Comparison of ENCODE assay signal across 21 cellular contexts in the genomic region with DNA sequence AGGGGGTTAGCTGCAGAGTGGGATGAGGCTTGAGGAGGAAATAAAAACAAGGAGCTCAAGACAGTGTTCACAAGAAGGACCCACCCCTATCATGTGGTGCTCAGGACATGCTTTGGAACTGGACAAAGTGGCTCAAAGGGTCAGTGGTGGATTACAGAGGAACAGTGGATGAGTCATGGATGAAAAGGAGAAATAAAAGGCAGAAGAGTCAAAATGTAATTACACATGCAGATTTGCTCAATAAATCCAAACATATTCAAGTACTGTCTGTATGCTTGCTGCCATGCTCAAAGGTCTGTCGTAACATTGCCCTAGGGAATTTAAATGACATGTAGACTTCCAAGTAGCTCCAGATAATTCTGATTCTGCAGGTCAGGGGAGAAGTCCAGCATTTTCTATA.
DNase-seq lines count a peak whose midpoint lies in the region; ATAC-seq, FAIRE-seq and TF ChIP-seq lines count a peak whose summit lies in the region.
"Had no signal": no experiment of that assay in that cellular context is flagged by ENCODE, and none has a peak within 500 bp of the region (broad histone marks: within the 10 kb centered on the region; RNA-seq: fewer than 3 reads in every experiment).

No MANE protein-coding gene starts in this region.

- H3K4ac ChIP-seq in IMR-90 (ENCODE audit: low read depth, low read length) (no peak overlapping the region), H1 (replicated peaks; ENCODE audit: insufficient read length, low read depth, low read length) (no peak overlapping the region), mesenchymal stem cell (ENCODE audit: low read depth in 1 of 2, low read length in 2 of 2) (no peak overlapping the region)

- in situ Hi-C loops in IMR-90 (cut with MboI; ENCODE audit: low sequenced_read_pairs): no loop called here

- no TSS peak for BruUV-seq in IMR-90 (replicated peaks; lab: Mats Ljungman, UMichigan)

- H3K79me1 ChIP-seq in IMR-90 (ENCODE audit: low read depth in 1 of 2, low read length in 2 of 2): no peaks in the 10 kb centered on the region
- H3K79me1 ChIP-seq in H1 (ENCODE audit: low read depth, low read length): no peaks in the 10 kb centered on the region
- no peaks in the 10 kb centered on the region for H3K79me1 ChIP-seq in mesenchymal stem cell (replicated peaks; ENCODE audit: low read length, poor library complexity, severe bottlenecking)

- H3K23me2 ChIP-seq in H1 (ENCODE audit: low read depth, low read length): no peaks in the 10 kb centered on the region

- H3K27ac Mint-ChIP-seq in CD14-positive monocyte: peak overlapping the region; percentile 65 to 93 (median 88)
- H3K27ac Mint-ChIP-seq: CD8-positive, alpha-beta T cell; effector memory CD8-positive, alpha-beta T cell; mesothelial cell of epicardium had no signal

- no peak overlapping the region for H4K8ac ChIP-seq in IMR-90 (ENCODE audit: low read depth in 2 of 2, low read length in 2 of 2)
- no peak overlapping the region for H4K8ac ChIP-seq in H1 (ENCODE audit: extremely low read depth, insufficient read depth, low read length)
- H4K8ac ChIP-seq in mesenchymal stem cell (ENCODE audit: low read length): no peak overlapping the region

- CTCF ChIA-PET in IMR-90 (lab: Yijun Ruan, JAX) (no interaction called here), H1 (lab: Charles Lee; ENCODE audit: partially characterized antibody) (interaction anchor here (1.0 to 1.6 kb wide), 3 partner anchors 16 to 84 kb away, joined by 3 to 7 read pairs (median 4); no protein-coding TSS in a partner anchor)

- H2BK20ac ChIP-seq in IMR-90 (ENCODE audit: low read depth, low read length): no peak overlapping the region
- peak overlapping the region; percentile 43 for H2BK20ac ChIP-seq in H1 (ENCODE audit: low read length)

- H3K27ac ChIP-seq in IMR-90 (ENCODE audit: insufficient read depth, low read length) (no peak overlapping the region), H1 (ENCODE audit: low read depth, low read length) (no peak overlapping the region), mesenchymal stem cell (ENCODE audit: low read length, poor library complexity, severe bottlenecking) (no peak overlapping the region)
- H3K27ac ChIP-seq: HL-60 had no signal

- TF ChIP-seq RAD21 in IMR-90 (IDR thresholded peaks at IDR 0.05; ENCODE audit: low read length) (no peak), H1 (IDR thresholded peaks at IDR 0.05 in 1 of 2, conservative IDR thresholded peaks at IDR 0.05 in 1 of 2; ENCODE audit: low read depth in 2 of 2, low read length in 2 of 2) (no peak)

- POLR2A ChIA-PET in IMR-90 (lab: Charles Lee; ENCODE audit: unreplicated experiment): no interaction called here
- POLR2A ChIA-PET in H1 (lab: Charles Lee; ENCODE audit: partially characterized antibody): interaction anchor here (0.6 kb wide), 1 partner anchor 435 kb away, joined by 3 read pairs; no protein-coding TSS in a partner anchor

- no peak overlapping the region for H2AFZ ChIP-seq in IMR-90 (replicated peaks; ENCODE audit: low read length, poor library complexity)
- H2AFZ ChIP-seq in H1 (ENCODE audit: low read length): no peak overlapping the region
- no peak overlapping the region for H2AFZ ChIP-seq in mesenchymal stem cell (ENCODE audit: low read depth, low read length)

- TF ChIP-seq CTCF in CD14-positive monocyte (IDR thresholded peaks at IDR 0.05): no peak
- no peak for TF ChIP-seq CTCF in IMR-90 (conservative IDR thresholded peaks at IDR 0.05; ENCODE audit: low read depth, low read length)
- no peak for TF ChIP-seq CTCF in H1 (IDR thresholded peaks at IDR 0.05; ENCODE audit: control extremely low read depth in 1 of 3, insufficient read depth in 1 of 3, low read depth in 1 of 3, low read length in 3 of 3)

- H3K4me3 ChIP-seq in IMR-90 (ENCODE audit: insufficient read depth, low read depth, low read length) (no peak overlapping the region), H1 (ENCODE audit: extremely low read depth in 1 of 4, insufficient read depth in 2 of 4, low read depth in 3 of 4, low read length in 4 of 4) (no peak overlapping the region), mesenchymal stem cell (ENCODE audit: insufficient read depth in 1 of 2, low read depth in 1 of 2, low read length in 2 of 2) (no peak overlapping the region)

- WGBS in IMR-90 (ENCODE audit: extremely low coverage in 2 of 2, insufficient read length in 1 of 2), 2 experiments: no CpG with 5 or more reads among the region's 1 CpG
- 89% methylated on average over 1 of the region's 1 CpG; no CpG with 5 or more reads in 1 of the 2 experiments for WGBS in H1 (ENCODE audit: extremely low coverage in 1 of 2, insufficient coverage in 1 of 2, insufficient read length in 1 of 2, insufficient replicate concordance in 2 of 2, low coverage in 1 of 2, low lambda C conversion rate in 2 of 2, missing lambda C conversion rate in 1 of 2), 2 experiments
- WGBS in mesenchymal stem cell: 60% methylated on average over 1 of the region's 1 CpG

- TF ChIP-seq POLR2A in IMR-90 (IDR thresholded peaks at IDR 0.05; ENCODE audit: low read depth, low read length): no peak
- no peak for TF ChIP-seq POLR2A in H1 (IDR thresholded peaks at IDR 0.05; ENCODE audit: control extremely low read depth in 1 of 2, low read depth in 2 of 2, low read length in 2 of 2)

- H2BK5ac ChIP-seq in IMR-90 (ENCODE audit: low read depth, low read length, poor library complexity, severe bottlenecking) (no peak overlapping the region), H1 (ENCODE audit: low read depth, low read length) (no peak overlapping the region), mesenchymal stem cell (ENCODE audit: low read depth, low read length, poor library complexity, severe bottlenecking) (no peak overlapping the region)

- peaks cover 3 to 7% (median 3%) of the 10 kb centered on the region in 3 donors for H3K27me3 Mint-ChIP-seq in CD14-positive monocyte (ENCODE audit: low read depth in 3 of 3)

- H2AK5ac ChIP-seq in IMR-90 (ENCODE audit: low read depth, low read length) (no peak overlapping the region), H1 (ENCODE audit: low read depth, low read length) (no peak overlapping the region), mesenchymal stem cell (ENCODE audit: low read length, severe bottlenecking) (no peak overlapping the region)

- peaks cover 3% of the 10 kb centered on the region; the same call in 1 of the 2 replicates for H3K9me1 ChIP-seq in IMR-90 (ENCODE audit: insufficient read depth, low read length)

- H3K4me1 ChIP-seq in IMR-90 (ENCODE audit: control insufficient read depth, insufficient read depth, low read length): no peaks in the 10 kb centered on the region
- peaks cover 0 to 4% (median under 1%) of the 10 kb centered on the region in 4 experiments; a peak in 2 of 7 replicates for H3K4me1 ChIP-seq in H1 (replicated peaks in 1 of 4; ENCODE audit: control insufficient read depth in 3 of 4, insufficient read depth in 4 of 4, low read length in 3 of 4)
- no peaks in the 10 kb centered on the region for H3K4me1 ChIP-seq in mesenchymal stem cell (ENCODE audit: control insufficient read depth, insufficient read depth, low read depth, low read length)

- intact Hi-C loops in CD14-positive monocyte (cut with micrococcal nuclease): no loop called here
- intact Hi-C loops in IMR-90 (cut with micrococcal nuclease): no loop called here

- H2BK12ac ChIP-seq in H1 (ENCODE audit: low read depth, low read length): no peak overlapping the region
- no peak overlapping the region for H2BK12ac ChIP-seq in mesenchymal stem cell (ENCODE audit: low read length in 2 of 2)

- H4K20me1 ChIP-seq in IMR-90 (ENCODE audit: insufficient read depth, low read length) (no peaks in the 10 kb centered on the region), H1 (replicated peaks in 1 of 2; ENCODE audit: control insufficient read depth in 1 of 2, insufficient read depth in 2 of 2, low read length in 2 of 2) (no peaks in the 10 kb centered on the region)

- peak; percentile 54 for DNase-seq in CD14-positive monocyte (ENCODE audit: low spot score)
- DNase-seq in IMR-90: no peak
- DNase-seq in H1 (ENCODE audit: low read depth in 1 of 2, low spot score in 2 of 2): no peak
- peak; percentile 64 for DNase-seq in mesenchymal stem cell
- no peak for DNase-seq in SW480 (ENCODE audit: low spot score)
- no peak for DNase-seq in HT-29 (ENCODE audit: low spot score)
- DNase-seq in NAMALWA (ENCODE audit: low spot score): no peak
- DNase-seq in Ammon's horn (ENCODE audit: low spot score): no peak
- DNase-seq: activated CD4-positive, alpha-beta T cell treated with anti-CD3 and anti-CD28 coated beads, Interleukin-2, amount 50 U/mL, for 1 hour; activated naive CD4-positive, alpha-beta T cell; anterior cingulate cortex; CD8-positive, alpha-beta T cell; DMS53; effector memory CD8-positive, alpha-beta T cell; hypothalamus; NCI-H1048; NCI-H2029 treated with DMSO at 0.1 percent for 48 hours; stimulated activated CD4-positive, alpha-beta T cell treated with anti-CD3 and anti-CD28 coated beads, Interleukin-12 subunit alpha, Interleukin-12 subunit beta, amount 100 ng/mL, for 4 hours; stimulated activated CD8-positive, alpha-beta memory T cell treated with anti-CD3 and anti-CD28 coated beads, Interleukin-4, amount 100 ng/mL, for 48 hours had no signal

- peaks cover 4% of the 10 kb centered on the region; the same call in 1 of the 2 replicates for H3K27me3 ChIP-seq in IMR-90 (ENCODE audit: control insufficient read depth, insufficient read depth, low read length)
- no peaks in the 10 kb centered on the region for H3K27me3 ChIP-seq in H1 (replicated peaks in 1 of 4; ENCODE audit: control insufficient read depth in 3 of 4, extremely low read depth in 1 of 4, insufficient read depth in 3 of 4, low read length in 3 of 4)
- H3K27me3 ChIP-seq in mesenchymal stem cell (ENCODE audit: control insufficient read depth in 1 of 2, insufficient read depth in 1 of 2, low read length in 2 of 2): no peaks in the 10 kb centered on the region

- TF ChIP-seq EP300 in H1 (IDR thresholded peaks at IDR 0.05; ENCODE audit: borderline replicate concordance in 1 of 2, low read depth in 2 of 2, low read length in 2 of 2): no peak

- peak overlapping the region in 1 of 2 donors; percentile 77 for H3K4me3 Mint-ChIP-seq in CD14-positive monocyte
- H3K4me3 Mint-ChIP-seq: CD8-positive, alpha-beta T cell; effector memory CD8-positive, alpha-beta T cell; mesothelial cell of epicardium had no signal

- peaks cover 36% of the 10 kb centered on the region for H3K4me1 Mint-ChIP-seq in CD14-positive monocyte

- H2BK15ac ChIP-seq in IMR-90 (ENCODE audit: low read depth, low read length): no peak overlapping the region
- no peak overlapping the region for H2BK15ac ChIP-seq in H1 (ENCODE audit: low read length)
- H2BK15ac ChIP-seq in mesenchymal stem cell (ENCODE audit: low read depth, poor library complexity, severe bottlenecking): no peak overlapping the region

- no peak overlapping the region for H4K91ac ChIP-seq in IMR-90 (ENCODE audit: insufficient read depth, low read depth, low read length)
- no peak overlapping the region for H4K91ac ChIP-seq in H1 (replicated peaks; ENCODE audit: insufficient read length, low read length)
- no peak overlapping the region for H4K91ac ChIP-seq in mesenchymal stem cell (ENCODE audit: low read length)

- H3K56ac ChIP-seq in IMR-90 (ENCODE audit: extremely low read depth, insufficient read depth, low read length) (no peak overlapping the region), H1 (replicated peaks; ENCODE audit: insufficient read length, low read depth, low read length) (no peak overlapping the region)

- dilution Hi-C loops in IMR-90 (cut with HindIII; ENCODE audit: low sequenced_read_pairs, unreplicated experiment): no loop called here

- peak; percentile 42; the same call in 1 of the 2 replicates for ATAC-seq in IMR-90 (ENCODE audit: low read depth)
- ATAC-seq: CD8-positive, alpha-beta T cell; effector memory CD8-positive, alpha-beta T cell had no signal

- no peak overlapping the region for H3K14ac ChIP-seq in IMR-90 (replicated peaks; ENCODE audit: low read depth, low read length)
- H3K14ac ChIP-seq in H1 (ENCODE audit: insufficient read length): no peak overlapping the region
- no peak overlapping the region for H3K14ac ChIP-seq in mesenchymal stem cell (ENCODE audit: low read length in 2 of 2)

- FAIRE-seq in H1 (lab: Jason Lieb, UNC): no peak

- H3K36me3 Mint-ChIP-seq in CD14-positive monocyte: no peaks in the 10 kb centered on the region
- H3K36me3 Mint-ChIP-seq: CD8-positive, alpha-beta T cell; mesothelial cell of epicardium had no signal

- no peak overlapping the region for H2AK9ac ChIP-seq in IMR-90 (replicated peaks; ENCODE audit: low read depth, low read length, poor library complexity)

- H4K5ac ChIP-seq in IMR-90 (ENCODE audit: low read depth, low read length): no peak overlapping the region
- H4K5ac ChIP-seq in H1 (ENCODE audit: insufficient read length, low read depth, low read length): no peak overlapping the region

- no peak overlapping the region for H2BK120ac ChIP-seq in IMR-90 (ENCODE audit: low read depth, low read length)
- H2BK120ac ChIP-seq in H1 (replicated peaks; ENCODE audit: low read depth, low read length): no peak overlapping the region
- no peak overlapping the region for H2BK120ac ChIP-seq in mesenchymal stem cell (ENCODE audit: low read depth, low read length)

- H3K23ac ChIP-seq in IMR-90 (ENCODE audit: low read depth, low read length) (no peak overlapping the region), H1 (ENCODE audit: insufficient read length) (no peak overlapping the region), mesenchymal stem cell (ENCODE audit: low read length in 2 of 2) (no peak overlapping the region)

- H3K18ac ChIP-seq in IMR-90 (ENCODE audit: low read depth, low read length): no peak overlapping the region
- no peak overlapping the region for H3K18ac ChIP-seq in H1 (ENCODE audit: extremely low read depth, low read length)
- H3K18ac ChIP-seq in mesenchymal stem cell (ENCODE audit: low read depth in 1 of 2, low read length in 2 of 2): no peak overlapping the region

- H3K9me3 Mint-ChIP-seq in CD14-positive monocyte: peaks cover 0 to 5% (median 0%) of the 10 kb centered on the region in 7 donors
- H3K9me3 Mint-ChIP-seq: CD8-positive, alpha-beta T cell; effector memory CD8-positive, alpha-beta T cell; mesothelial cell of epicardium had no signal

- no peak overlapping the region for H3K4me2 ChIP-seq in IMR-90 (ENCODE audit: low read depth, low read length)
- no peak overlapping the region for H3K4me2 ChIP-seq in H1 (ENCODE audit: insufficient read depth in 1 of 2, low read depth in 2 of 2, low read length in 2 of 2)
- H3K4me2 ChIP-seq in mesenchymal stem cell (ENCODE audit: low read length, poor library complexity, severe bottlenecking): no peak overlapping the region

- H3K9me3 ChIP-seq in IMR-90 (ENCODE audit: control insufficient read depth, insufficient read depth, low read length): no peaks in the 10 kb centered on the region
- H3K9me3 ChIP-seq in H1 (ENCODE audit: insufficient read depth in 2 of 2, low read depth in 1 of 2, low read length in 1 of 2): no peaks in the 10 kb centered on the region
- no peaks in the 10 kb centered on the region for H3K9me3 ChIP-seq in mesenchymal stem cell (ENCODE audit: control insufficient read depth, low read length)

- no peaks in the 10 kb centered on the region for H3K79me2 ChIP-seq in H1 (ENCODE audit: control insufficient read depth in 1 of 2, insufficient read depth in 2 of 2, low read length in 2 of 2)

- H3K36me3 ChIP-seq in IMR-90 (ENCODE audit: control insufficient read depth, insufficient read depth, low read length) (no peaks in the 10 kb centered on the region), H1 (ENCODE audit: control insufficient read depth in 2 of 4, insufficient read depth in 4 of 4, low read length in 3 of 4) (no peaks in the 10 kb centered on the region), mesenchymal stem cell (ENCODE audit: control insufficient read depth in 1 of 2, insufficient read depth in 2 of 2, low read depth in 1 of 2, low read length in 2 of 2) (no peaks in the 10 kb centered on the region)

- H3K9ac ChIP-seq in IMR-90 (ENCODE audit: low read depth, low read length): no peak overlapping the region
- H3K9ac ChIP-seq in H1 (replicated peaks in 1 of 4; ENCODE audit: extremely low read depth in 1 of 4, low read depth in 3 of 4, low read length in 3 of 4): no peak overlapping the region
- no peak overlapping the region for H3K9ac ChIP-seq in mesenchymal stem cell (ENCODE audit: low read length)

Comparison
In these comparisons a context has a peak if more than half of its experiments do, and no peak if none do; other contexts are left out.
1. DNase-seq: peak in CD14-positive monocyte (single experiment) and mesenchymal stem cell (single experiment); none in IMR-90 (single experiment), H1 (0 of 2), SW480 (single experiment), HT-29 (single experiment), NAMALWA (single experiment) and Ammon's horn (single experiment).